ENCODE assay signal across 1 cellular context in genomic region chr7:142352543-142352942, GRCh38.
TF ChIP-seq lines count a peak whose summit lies in the region.

No MANE protein-coding gene starts in this region.

TF ChIP-seq in K562, 482 proteins besides CTCF, POLR2A, EP300 and RAD21 (continued from another document):
- TF ChIP-seq, protein P1, sequence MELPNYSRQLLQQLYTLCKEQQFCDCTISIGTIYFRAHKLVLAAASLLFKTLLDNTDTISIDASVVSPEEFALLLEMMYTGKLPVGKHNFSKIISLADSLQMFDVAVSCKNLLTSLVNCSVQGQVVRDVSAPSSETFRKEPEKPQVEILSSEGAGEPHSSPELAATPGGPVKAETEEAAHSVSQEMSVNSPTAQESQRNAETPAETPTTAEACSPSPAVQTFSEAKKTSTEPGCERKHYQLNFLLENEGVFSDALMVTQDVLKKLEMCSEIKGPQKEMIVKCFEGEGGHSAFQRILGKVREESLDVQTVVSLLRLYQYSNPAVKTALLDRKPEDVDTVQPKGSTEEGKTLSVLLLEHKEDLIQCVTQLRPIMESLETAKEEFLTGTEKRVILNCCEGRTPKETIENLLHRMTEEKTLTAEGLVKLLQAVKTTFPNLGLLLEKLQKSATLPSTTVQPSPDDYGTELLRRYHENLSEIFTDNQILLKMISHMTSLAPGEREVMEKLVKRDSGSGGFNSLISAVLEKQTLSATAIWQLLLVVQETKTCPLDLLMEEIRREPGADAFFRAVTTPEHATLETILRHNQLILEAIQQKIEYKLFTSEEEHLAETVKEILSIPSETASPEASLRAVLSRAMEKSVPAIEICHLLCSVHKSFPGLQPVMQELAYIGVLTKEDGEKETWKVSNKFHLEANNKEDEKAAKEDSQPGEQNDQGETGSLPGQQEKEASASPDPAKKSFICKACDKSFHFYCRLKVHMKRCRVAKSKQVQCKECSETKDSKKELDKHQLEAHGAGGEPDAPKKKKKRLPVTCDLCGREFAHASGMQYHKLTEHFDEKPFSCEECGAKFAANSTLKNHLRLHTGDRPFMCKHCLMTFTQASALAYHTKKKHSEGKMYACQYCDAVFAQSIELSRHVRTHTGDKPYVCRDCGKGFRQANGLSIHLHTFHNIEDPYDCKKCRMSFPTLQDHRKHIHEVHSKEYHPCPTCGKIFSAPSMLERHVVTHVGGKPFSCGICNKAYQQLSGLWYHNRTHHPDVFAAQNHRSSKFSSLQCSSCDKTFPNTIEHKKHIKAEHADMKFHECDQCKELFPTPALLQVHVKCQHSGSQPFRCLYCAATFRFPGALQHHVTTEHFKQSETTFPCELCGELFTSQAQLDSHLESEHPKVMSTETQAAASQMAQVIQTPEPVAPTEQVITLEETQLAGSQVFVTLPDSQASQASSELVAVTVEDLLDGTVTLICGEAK (IDR thresholded peaks at IDR 0.05), result peak; percentile 47; the same call in 1 of the 2 replicates
- TF ChIP-seq, protein P1 (CRISPR knock-in tag; IDR thresholded peaks at IDR 0.05), result no peak
- TF ChIP-seq FOXP1 (CRISPR knock-in tag; IDR thresholded peaks at IDR 0.05), result no peak
- TF ChIP-seq STAT5B (CRISPR knock-in tag; IDR thresholded peaks at IDR 0.05), result no peak
- 0 out of 2 replicates have a peak, but pooled peaks have one; percentile 60 for TF ChIP-seq SPI1 (IDR thresholded peaks at IDR 0.05; ENCODE audit: borderline replicate concordance, low read depth, low read length)
- peak; percentile 45 for TF ChIP-seq CREM (IDR thresholded peaks at IDR 0.05; ENCODE audit: low read depth)
- no peak for TF ChIP-seq NR2C2 (CRISPR knock-in tag; IDR thresholded peaks at IDR 0.05)
- TF ChIP-seq NR2C2 (tag; IDR thresholded peaks at IDR 0.05), result no peak
- TF ChIP-seq ETV1 (tag; conservative IDR thresholded peaks at IDR 0.05; ENCODE audit: low read depth), result no peak
